Comparison of ENCODE assay signal across 24 cellular contexts in the genomic region with DNA sequence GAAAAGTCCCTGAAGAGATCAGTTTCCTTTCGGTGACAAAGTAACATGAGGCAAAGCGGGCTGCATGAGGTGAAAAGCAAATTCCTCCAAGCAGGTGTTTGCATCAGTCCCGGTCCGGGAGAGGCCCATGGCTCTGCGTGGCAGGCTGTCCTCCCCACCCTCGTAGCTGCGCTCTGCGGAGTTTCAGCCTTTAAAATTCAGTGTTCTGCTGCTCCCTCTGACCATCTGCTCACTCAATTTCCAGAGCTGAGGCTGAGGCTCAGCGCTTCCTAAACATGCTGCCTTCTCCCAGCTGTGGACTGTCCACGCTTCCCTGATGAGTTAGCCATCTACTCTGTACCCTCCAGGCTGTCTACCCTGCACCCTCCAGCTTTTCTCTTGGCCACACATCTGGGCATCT.
DNase-seq lines count a peak whose midpoint lies in the region; TF ChIP-seq lines count a peak whose summit lies in the region.
"Had no signal": no experiment of that assay in that cellular context is flagged by ENCODE, and none has a peak within 500 bp of the region (broad histone marks: within the 10 kb centered on the region; RNA-seq: fewer than 3 reads in every experiment).

No MANE protein-coding gene starts in this region.

- H2BK120ac ChIP-seq in neuronal stem cell (ENCODE audit: low read depth, low read length): no peak overlapping the region

- no peak for TF ChIP-seq EP300 in SK-N-SH (IDR thresholded peaks at IDR 0.05; ENCODE audit: borderline replicate concordance in 1 of 2, low read depth in 1 of 2, low read length in 1 of 2)

- peak overlapping the region; percentile 38 for H3K4me3 ChIP-seq in WERI-Rb-1 (ENCODE audit: low read depth, low read length)
- H3K4me3 ChIP-seq in liver (ENCODE audit: low read depth in 1 of 3, low read length in 3 of 3): no peak overlapping the region
- H3K4me3 ChIP-seq in neuronal stem cell (ENCODE audit: low read length in 2 of 2): no peak overlapping the region
- no peak overlapping the region for H3K4me3 ChIP-seq in SK-N-SH (ENCODE audit: low read depth in 2 of 2, low read length in 1 of 2)
- H3K4me3 ChIP-seq: prostate gland, skin epidermis had no signal

- H3K79me2 ChIP-seq in SK-N-SH (ENCODE audit: insufficient read depth): no peaks in the 10 kb centered on the region

- H4K91ac ChIP-seq in neuronal stem cell (ENCODE audit: low read depth, low read length, poor library complexity): no peak overlapping the region

- H2AK5ac ChIP-seq in neuronal stem cell (ENCODE audit: low read depth, low read length): no peak overlapping the region

- TF ChIP-seq CTCF in WERI-Rb-1 (IDR thresholded peaks at IDR 0.05; ENCODE audit: low read depth, low read length) (no peak), liver (IDR thresholded peaks at IDR 0.05; ENCODE audit: low read depth, low read length, missing input control) (no peak), SK-N-SH (IDR thresholded peaks at IDR 0.05) (no peak)

- TF ChIP-seq RAD21 in liver (IDR thresholded peaks at IDR 0.05): no peak
- TF ChIP-seq RAD21 in SK-N-SH (IDR thresholded peaks at IDR 0.05; ENCODE audit: low read length): no peak

- no peak overlapping the region for H4K8ac ChIP-seq in neuronal stem cell (ENCODE audit: low read depth, low read length)

- no peak overlapping the region for H3K23ac ChIP-seq in neuronal stem cell (ENCODE audit: low read depth, low read length, poor library complexity)

- H3K79me1 ChIP-seq in neuronal stem cell (ENCODE audit: low read depth, low read length): no peaks in the 10 kb centered on the region

- 79% methylated on average over 10 of the region's 10 CpGs for WGBS in liver
- WGBS in neuronal stem cell (ENCODE audit: extremely low coverage in 2 of 2, insufficient read length in 2 of 2, insufficient replicate concordance in 1 of 2), 2 donors: no CpG with 5 or more reads among the region's 10 CpGs
- WGBS in SK-N-SH (ENCODE audit: low lambda C conversion rate): 15% methylated on average over 6 of the region's 10 CpGs

- H4K20me1 ChIP-seq in SK-N-SH (ENCODE audit: insufficient read depth): no peaks in the 10 kb centered on the region

- H3F3A ChIP-seq in SK-N-SH (replicated peaks; ENCODE audit: insufficient read depth): no peaks in the 10 kb centered on the region

- H3K4ac ChIP-seq in neuronal stem cell (ENCODE audit: low read length): no peak overlapping the region

- no peak overlapping the region for H3K18ac ChIP-seq in neuronal stem cell (ENCODE audit: low read length)

- H3K36me3 ChIP-seq in WERI-Rb-1 (no peaks in the 10 kb centered on the region), liver (ENCODE audit: control insufficient read depth in 4 of 4, insufficient read depth in 3 of 4, low read depth in 1 of 4, low read length in 3 of 4) (no peaks in the 10 kb centered on the region), neuronal stem cell (replicated peaks in 1 of 2; ENCODE audit: control insufficient read depth in 2 of 2, insufficient read depth in 2 of 2, low read length in 2 of 2) (no peaks in the 10 kb centered on the region), SK-N-SH (replicated peaks in 1 of 2; ENCODE audit: control insufficient read depth in 1 of 2, insufficient read depth in 2 of 2, low read length in 1 of 2) (no peaks in the 10 kb centered on the region)
- H3K36me3 ChIP-seq: prostate gland had no signal

- H3K9me2 ChIP-seq in SK-N-SH: no peaks in the 10 kb centered on the region

- H3K4me1 ChIP-seq in liver (ENCODE audit: control insufficient read depth in 4 of 4, insufficient read depth in 4 of 4, low read length in 3 of 4) (peaks cover 4 to 15% (median 6%) of the 10 kb centered on the region in 4 donors), neuronal stem cell (ENCODE audit: control insufficient read depth in 2 of 2, insufficient read depth in 1 of 2, low read depth in 1 of 2, low read length in 2 of 2) (peaks cover 1 to 2% of the 10 kb centered on the region in 2 donors), SK-N-SH (ENCODE audit: control insufficient read depth in 1 of 2, insufficient read depth in 2 of 2, low read depth in 1 of 2, low read length in 1 of 2) (no peaks in the 10 kb centered on the region)
- H3K4me1 ChIP-seq: prostate gland had no signal

- H3K9ac ChIP-seq in liver (ENCODE audit: low read depth in 1 of 2, low read length in 2 of 2) (no peak overlapping the region), neuronal stem cell (ENCODE audit: low read depth, low read length, poor library complexity) (no peak overlapping the region), SK-N-SH (no peak overlapping the region)

- H3K4me2 ChIP-seq in neuronal stem cell (ENCODE audit: insufficient read depth, low read length, poor library complexity, severe bottlenecking) (no peak overlapping the region), SK-N-SH (no peak overlapping the region)

- no peak overlapping the region for H2BK5ac ChIP-seq in neuronal stem cell (ENCODE audit: low read length)

- no peaks in the 10 kb centered on the region for H3K27me3 ChIP-seq in WERI-Rb-1 (ENCODE audit: insufficient read depth, low read depth, severe bottlenecking)
- peaks cover 0 to 2% (median 0%) of the 10 kb centered on the region in 4 donors for H3K27me3 ChIP-seq in liver (ENCODE audit: control insufficient read depth in 4 of 4, insufficient read depth in 4 of 4, low read length in 3 of 4)
- no peaks in the 10 kb centered on the region for H3K27me3 ChIP-seq in neuronal stem cell (ENCODE audit: control insufficient read depth in 3 of 3, insufficient read depth in 3 of 3, low read depth in 1 of 3, low read length in 3 of 3)
- H3K27me3 ChIP-seq in SK-N-SH (ENCODE audit: insufficient read depth): no peaks in the 10 kb centered on the region; the same call in 1 of the 2 replicates

- H3K27ac ChIP-seq in WERI-Rb-1 (peak overlapping the region; percentile 73), liver (ENCODE audit: low read depth in 1 of 2, low read length in 2 of 2) (peak overlapping the region; percentile 20 to 32), neuronal stem cell (replicated peaks; ENCODE audit: low read length) (no peak overlapping the region), SK-N-SH (ENCODE audit: low read depth in 2 of 2, low read length in 1 of 2) (no peak overlapping the region)
- H3K27ac ChIP-seq: 22Rv1, prostate gland had no signal

- H2AFZ ChIP-seq in neuronal stem cell (ENCODE audit: low read length) (no peak overlapping the region), SK-N-SH (ENCODE audit: low read depth) (no peak overlapping the region)

- DNase-seq in NCI-H510A treated with DMSO at 0.1 percent for 48 hours (lab: John Stamatoyannopoulos, UW) (peak; percentile 59), NCI-H510A (lab: John Stamatoyannopoulos, UW) (no peak), WERI-Rb-1 (peak; percentile 71), neuronal stem cell (ENCODE audit: low spot score) (no peak), SIG-M5 (lab: John Stamatoyannopoulos, UW) (no peak), SK-N-SH (no peak), NCI-H748 treated with DMSO at 0.1 percent for 48 hours (lab: John Stamatoyannopoulos, UW) (no peak)
- DNase-seq: activated B cell treated with CpG ODN at 0.5 μM for 24 hours; activated CD4-positive, alpha-beta memory T cell treated with anti-CD3 and anti-CD28 coated beads for 36 hours; activated effector memory CD4-positive, alpha-beta T cell treated with anti-CD3 and anti-CD28 coated beads, Interleukin-2, amount 50 U/mL, for 16 hours; AML-193; foreskin fibroblast; hypothalamus; kidney; naive thymus-derived CD4-positive, alpha-beta T cell; NCI-H1092; NCI-H2081; stimulated activated CD4-positive, alpha-beta T cell treated with anti-CD3 and anti-CD28 coated beads, Interleukin-2, amount 100 ng/mL, for 48 hours; stimulated activated naive CD8-positive, alpha-beta T cell treated with anti-CD3 and anti-CD28 coated beads, Interleukin-15, Interleukin-2, amounts not matched to agents 100 U/mL and 50 U/mL, for 24 hours had no signal

- POLR2A ChIA-PET in SK-N-SH (lab: Yijun Ruan, JAX): no interaction called here

- peaks cover 6% of the 10 kb centered on the region for H3K9me3 ChIP-seq in WERI-Rb-1 (ENCODE audit: severe bottlenecking)
- H3K9me3 ChIP-seq in liver (ENCODE audit: control insufficient read depth in 4 of 4, low read length in 3 of 4): no peaks in the 10 kb centered on the region
- H3K9me3 ChIP-seq in neuronal stem cell (replicated peaks in 1 of 2; ENCODE audit: control insufficient read depth in 2 of 2, insufficient read depth in 1 of 2, low read depth in 1 of 2, low read length in 2 of 2): peaks cover 0 to 3% of the 10 kb centered on the region in 2 donors
- no peaks in the 10 kb centered on the region for H3K9me3 ChIP-seq in SK-N-SH
- H3K9me3 ChIP-seq: Caco-2, prostate gland had no signal

- H2BK12ac ChIP-seq in neuronal stem cell (ENCODE audit: low read length): no peak overlapping the region

- no peak overlapping the region for H3K14ac ChIP-seq in neuronal stem cell (ENCODE audit: low read length)

- CTCF ChIA-PET in SK-N-SH (lab: Yijun Ruan, JAX): no interaction called here

- H2BK15ac ChIP-seq in neuronal stem cell (ENCODE audit: low read length): no peak overlapping the region

TF ChIP-seq in liver, 16 proteins besides CTCF, POLR2A, EP300 and RAD21:
- TF ChIP-seq FOXA1 (IDR thresholded peaks at IDR 0.05) (no peak), SP1 (IDR thresholded peaks at IDR 0.05) (no peak), GABPA (IDR thresholded peaks at IDR 0.05 in 1 of 2, conservative IDR thresholded peaks at IDR 0.05 in 1 of 2) (no peak), JUND (IDR thresholded peaks at IDR 0.05) (no peak), TAF1 (conservative IDR thresholded peaks at IDR 0.05) (no peak), NR2F2 (IDR thresholded peaks at IDR 0.05) (no peak), YY1 (IDR thresholded peaks at IDR 0.05) (no peak), EGR1 (IDR thresholded peaks at IDR 0.05; ENCODE audit: low read depth in 2 of 2) (no peak)
- TF ChIP-seq, protein P1, sequence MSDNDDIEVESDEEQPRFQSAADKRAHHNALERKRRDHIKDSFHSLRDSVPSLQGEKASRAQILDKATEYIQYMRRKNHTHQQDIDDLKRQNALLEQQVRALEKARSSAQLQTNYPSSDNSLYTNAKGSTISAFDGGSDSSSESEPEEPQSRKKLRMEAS (IDR thresholded peaks at IDR 0.05): no peak

TF ChIP-seq in SK-N-SH, 30 proteins besides CTCF, POLR2A, EP300 and RAD21 (continues in another document):
- TF ChIP-seq TAF1 (IDR thresholded peaks at IDR 0.05; ENCODE audit: borderline replicate concordance, low read depth, low read length) (no peak), GABPA (IDR thresholded peaks at IDR 0.05; ENCODE audit: low read depth) (no peak), TEAD4 (IDR thresholded peaks at IDR 0.05; ENCODE audit: borderline replicate concordance, insufficient read depth) (no peak)
- TF ChIP-seq, protein P2, sequence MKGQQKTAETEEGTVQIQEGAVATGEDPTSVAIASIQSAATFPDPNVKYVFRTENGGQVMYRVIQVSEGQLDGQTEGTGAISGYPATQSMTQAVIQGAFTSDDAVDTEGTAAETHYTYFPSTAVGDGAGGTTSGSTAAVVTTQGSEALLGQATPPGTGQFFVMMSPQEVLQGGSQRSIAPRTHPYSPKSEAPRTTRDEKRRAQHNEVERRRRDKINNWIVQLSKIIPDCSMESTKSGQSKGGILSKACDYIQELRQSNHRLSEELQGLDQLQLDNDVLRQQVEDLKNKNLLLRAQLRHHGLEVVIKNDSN (IDR thresholded peaks at IDR 0.05; ENCODE audit: borderline replicate concordance, low read depth): no peak

Comparison
In these comparisons a context has a peak if more than half of its experiments do, and no peak if none do; other contexts are left out.
1. DNase-seq: peak in NCI-H510A treated with DMSO at 0.1 percent for 48 hours (single experiment) and WERI-Rb-1 (single experiment); none in NCI-H510A (single experiment), neuronal stem cell (single experiment), SIG-M5 (single experiment), SK-N-SH (single experiment) and NCI-H748 treated with DMSO at 0.1 percent for 48 hours (single experiment).
2. H3K27ac ChIP-seq: peak in WERI-Rb-1 (single experiment) and liver (2 of 2); none in neuronal stem cell (single experiment) and SK-N-SH (0 of 2).